Comparison of ENCODE assay signal across 11 cellular contexts in genomic region chr3:120693439-120694172, GRCh38. TPM values are rescaled to one million over a fixed set of nuclear protein-coding genes. Genes with fewer than 3 reads are reported as not detected.
DNase-seq lines count a peak whose midpoint lies in the region; ATAC-seq and TF ChIP-seq lines count a peak whose summit lies in the region.
"Had no signal": no experiment of that assay in that cellular context is flagged by ENCODE, and none has a peak within 500 bp of the region (broad histone marks: within the 10 kb centered on the region; RNA-seq: fewer than 3 reads in every experiment).

No MANE protein-coding gene starts in this region.

- no peak for TF ChIP-seq CTCF in colonic mucosa (IDR thresholded peaks at IDR 0.05)
- no peak for TF ChIP-seq CTCF in omental fat pad (IDR thresholded peaks at IDR 0.05)
- no peak for TF ChIP-seq CTCF in lower leg skin (IDR thresholded peaks at IDR 0.05)

- H3K4me3 ChIP-seq in colonic mucosa (no peak overlapping the region), lower leg skin (ENCODE audit: low read depth, poor library complexity, severe bottlenecking) (no peak overlapping the region)
- H3K4me3 ChIP-seq: suprapubic skin had no signal

- ATAC-seq in omental fat pad (ENCODE audit: low FRiP score): no peak

- H3K36me3 ChIP-seq in colonic mucosa: no peaks in the 10 kb centered on the region

- no peak for TF ChIP-seq POLR2A in lower leg skin (IDR thresholded peaks at IDR 0.05)

- no peak overlapping the region for H3K9ac ChIP-seq in colonic mucosa (ENCODE audit: low read depth in 2 of 2, low read length in 2 of 2)

- intact Hi-C loops in colonic mucosa (cut with DNase I): no loop called here
- intact Hi-C loops in lower leg skin (cut with DNase I; ENCODE audit: low total_unique reads): no loop called here

- WGBS in lower leg skin, 2 donors: 93 to 94% methylated on average over 1 of the region's 1 CpG

- no peaks in the 10 kb centered on the region for H3K4me1 ChIP-seq in colonic mucosa
- H3K4me1 ChIP-seq: suprapubic skin had no signal

- peak; percentile 68 for DNase-seq in DMS53 (lab: John Stamatoyannopoulos, UW)
- peak; percentile 85 for DNase-seq in NCI-H146 (lab: John Stamatoyannopoulos, UW)
- no peak for DNase-seq in colonic mucosa
- peak; percentile 26 for DNase-seq in myocyte (ENCODE audit: low read depth)
- DNase-seq in omental fat pad (ENCODE audit: low spot score): no peak
- no peak for DNase-seq in lower leg skin (ENCODE audit: low spot score in 2 of 2)
- no peak for DNase-seq in activated CD8-positive, alpha-beta memory T cell treated with anti-CD3 and anti-CD28 coated beads, Interleukin-2, amount 50 U/mL, for 48 hours
- DNase-seq in OCI-M2 (lab: John Stamatoyannopoulos, UW; ENCODE audit: unreplicated experiment): no peak
- DNase-seq: H7, NCI-H524 treated with DMSO at 0.1 percent for 48 hours had no signal

- H3K9me3 ChIP-seq in colonic mucosa: no peaks in the 10 kb centered on the region
- H3K9me3 ChIP-seq: suprapubic skin had no signal

- peak overlapping the region; percentile 56 for H3K27ac ChIP-seq in colonic mucosa
- H3K27ac ChIP-seq: suprapubic skin had no signal

- H3K27me3 ChIP-seq in colonic mucosa: no peaks in the 10 kb centered on the region
- H3K27me3 ChIP-seq: suprapubic skin had no signal

RNA-seq across cellular contexts. Expression of gene HGD, which starts 11.6 kb away (rescaled TPM):
- total RNA-seq in colonic mucosa (10 to 100 TPM; 37.6 to 48.5 TPM), myocyte (not detected in 2 replicates), omental fat pad (1 to 10 TPM in 1 of 4 donors, under 1 TPM in 1, not detected in 2; 0.37 to 1.1 TPM), lower leg skin (not detected)
- polyA plus RNA-seq in myocyte (2012): 0.54 TPM

RNA-seq across cellular contexts. Expression of gene RABL3, which starts 48.7 kb away (rescaled TPM):
- total RNA-seq in colonic mucosa (10 to 100 TPM; 25.5 to 30.5 TPM), myocyte (15.3 and 16.8 TPM in 2 replicates), omental fat pad (10 to 100 TPM; 15.3 to 24.3 (median 19.2) TPM), lower leg skin (10 to 100 TPM in 3 of 4 donors, 1 to 10 TPM in 1; 8.5 to 27.0 (median 13.1) TPM)
- 9.9 TPM for polyA plus RNA-seq in myocyte (2012)

RNA-seq across cellular contexts. Expression of gene GTF2E1, which starts 48.9 kb away (rescaled TPM):
- total RNA-seq in colonic mucosa: 10 to 100 TPM; 15.2 to 17.9 TPM
- 21.5 and 21.9 TPM in 2 replicates for total RNA-seq in myocyte
- 8.9 TPM for polyA plus RNA-seq in myocyte (2012)
- total RNA-seq in omental fat pad: 10 to 100 TPM in 2 of 4 donors, 1 to 10 TPM in 2; 7.0 to 16.9 (median 11.2) TPM
- 10 to 100 TPM in 3 of 4 donors, 1 to 10 TPM in 1; 7.6 to 12.5 (median 11.2) TPM for total RNA-seq in lower leg skin

Comparison
In these comparisons a context has a peak if more than half of its experiments do, and no peak if none do; other contexts are left out.
1. DNase-seq: peak in DMS53 (single experiment), NCI-H146 (single experiment) and myocyte (single experiment); none in colonic mucosa (single experiment), omental fat pad (single experiment), lower leg skin (0 of 2), activated CD8-positive, alpha-beta memory T cell treated with anti-CD3 and anti-CD28 coated beads, Interleukin-2, amount 50 U/mL, for 48 hours (single experiment) and OCI-M2 (single experiment).
2. RNA of gene HGD, which starts 11.6 kb away (total RNA-seq): 37.6 to 48.5 TPM in colonic mucosa; 0.37 to 1.1 TPM in omental fat pad, not detected in lower leg skin and not detected in myocyte; every median in the first group is over 10 times any median in the second.